ENCODE assay signal across 8 cellular contexts in the genomic region with DNA sequence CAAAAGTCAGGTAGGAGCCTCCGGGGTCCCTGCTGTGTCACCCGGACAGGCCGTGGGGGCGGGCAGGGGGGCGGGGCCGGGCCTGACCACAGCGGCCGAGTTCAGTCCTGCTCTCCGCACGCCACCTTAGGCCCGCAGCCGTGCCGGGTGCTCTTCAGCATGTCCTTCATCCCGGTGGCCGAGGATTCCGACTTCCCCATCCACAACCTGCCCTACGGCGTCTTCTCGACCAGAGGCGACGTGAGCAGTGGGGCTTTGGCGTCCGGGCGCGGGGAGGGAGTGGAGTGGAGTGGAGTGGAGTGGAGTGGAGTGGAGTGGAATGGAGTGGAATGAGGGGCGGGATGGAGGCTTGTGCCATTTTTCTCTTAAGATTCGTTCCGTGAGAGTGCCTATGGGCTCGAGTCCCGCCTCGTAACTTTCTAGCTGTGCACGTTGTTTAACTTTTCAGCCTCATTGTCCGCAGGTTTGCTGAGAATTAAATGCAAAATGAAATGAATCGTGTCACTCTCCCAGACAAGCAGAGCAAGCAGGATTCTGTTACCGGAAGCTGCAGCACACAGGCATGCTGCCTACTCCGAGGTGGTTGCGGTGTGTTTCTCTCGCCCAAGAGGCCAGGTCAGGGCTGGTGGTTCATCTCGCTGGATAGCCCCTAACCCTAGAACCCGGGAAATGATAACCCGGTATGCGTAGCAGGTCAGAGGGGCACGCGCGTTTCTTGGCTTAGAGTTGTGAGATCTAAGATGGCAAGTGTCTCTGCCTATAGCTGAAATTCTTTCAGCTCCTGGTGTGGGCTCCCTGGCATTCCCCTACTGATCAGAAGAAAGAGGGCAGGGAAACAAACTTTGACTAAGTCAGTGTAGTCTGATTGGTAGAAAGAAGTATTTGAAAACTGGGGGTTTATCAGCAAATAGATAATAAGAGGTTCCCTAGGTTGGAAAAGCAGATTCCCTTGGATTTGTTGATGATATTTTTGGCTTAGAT. TPM values are rescaled to one million over a fixed set of nuclear protein-coding genes. Genes with fewer than 3 reads are reported as not detected.
DNase-seq lines count a peak whose midpoint lies in the region; ATAC-seq and TF ChIP-seq lines count a peak whose summit lies in the region.

Gene FAH, plus strand, starts transcription at position 104 of the 981 bp plus-strand sequence. Its CDS starts 56 bp downstream, at position 160.

- peaks cover 33% of the 10 kb centered on the region for H3K4me1 Mint-ChIP-seq in activated T-cell treated with anti-CD3 and anti-CD28 coated beads, Interleukin-2, amount 50 U/mL, for 72 hours (ENCODE audit: low read depth)
- peaks cover 29 to 32% of the 10 kb centered on the region in 2 donors for H3K4me1 Mint-ChIP-seq in natural killer cell treated with Interleukin-12 subunit alpha and Interleukin-12 subunit beta and Interleukin-15 and Interleukin-18, amount 100 ng/mL, for 72 hours (ENCODE audit: low read depth in 2 of 2)
- peaks cover 28% of the 10 kb centered on the region for H3K4me1 Mint-ChIP-seq in type B pancreatic cell (ENCODE audit: unreplicated experiment)

- no peak for TF ChIP-seq CTCF in type B pancreatic cell (conservative IDR thresholded peaks at IDR 0.05)

- H3K4me3 Mint-ChIP-seq in activated T-cell treated with anti-CD3 and anti-CD28 coated beads, Interleukin-2, amount 50 U/mL, for 72 hours: peak within 1 kb of the TSS; percentile 81 to 91
- peak within 1 kb of the TSS; percentile 97 for H3K4me3 Mint-ChIP-seq in natural killer cell treated with Interleukin-12 subunit alpha and Interleukin-12 subunit beta and Interleukin-15 and Interleukin-18, amount 100 ng/mL, for 72 hours
- H3K4me3 Mint-ChIP-seq in type B pancreatic cell: peak within 1 kb of the TSS; percentile 95

- peak; percentile 67 for ATAC-seq in HG02798 (IDR thresholded peaks at IDR 0.05; ENCODE audit: poor library complexity, unreplicated experiment)
- peak; percentile 83 to 85 for ATAC-seq in activated T-cell treated with anti-CD3 and anti-CD28 coated beads, Interleukin-2, amount 50 U/mL, for 72 hours (replicated peaks in 1 of 2)
- peak; percentile 84 to 87 for ATAC-seq in natural killer cell treated with Interleukin-12 subunit alpha and Interleukin-12 subunit beta and Interleukin-15 and Interleukin-18, amount 100 ng/mL, for 72 hours

- H3K27ac Mint-ChIP-seq in activated T-cell treated with anti-CD3 and anti-CD28 coated beads, Interleukin-2, amount 50 U/mL, for 72 hours: peak within 1 kb of the TSS; percentile 88
- peak within 1 kb of the TSS; percentile 93 to 94 for H3K27ac Mint-ChIP-seq in natural killer cell treated with Interleukin-12 subunit alpha and Interleukin-12 subunit beta and Interleukin-15 and Interleukin-18, amount 100 ng/mL, for 72 hours
- peak within 1 kb of the TSS; percentile 86 for H3K27ac Mint-ChIP-seq in type B pancreatic cell

- H3K9me3 Mint-ChIP-seq in activated T-cell treated with anti-CD3 and anti-CD28 coated beads, Interleukin-2, amount 50 U/mL, for 72 hours: no peaks in the 10 kb centered on the region
- H3K9me3 Mint-ChIP-seq in natural killer cell treated with Interleukin-12 subunit alpha and Interleukin-12 subunit beta and Interleukin-15 and Interleukin-18, amount 100 ng/mL, for 72 hours: no peaks in the 10 kb centered on the region
- H3K9me3 Mint-ChIP-seq in type B pancreatic cell: no peaks in the 10 kb centered on the region

- no peaks in the 10 kb centered on the region for H3K27me3 Mint-ChIP-seq in activated T-cell treated with anti-CD3 and anti-CD28 coated beads, Interleukin-2, amount 50 U/mL, for 72 hours (ENCODE audit: low read depth)
- no peaks in the 10 kb centered on the region for H3K27me3 Mint-ChIP-seq in natural killer cell treated with Interleukin-12 subunit alpha and Interleukin-12 subunit beta and Interleukin-15 and Interleukin-18, amount 100 ng/mL, for 72 hours
- H3K27me3 Mint-ChIP-seq in type B pancreatic cell: peaks cover 3% of the 10 kb centered on the region

- no peaks in the 10 kb centered on the region for H3K36me3 Mint-ChIP-seq in activated T-cell treated with anti-CD3 and anti-CD28 coated beads, Interleukin-2, amount 50 U/mL, for 72 hours (ENCODE audit: insufficient read depth in 2 of 2)
- no peaks in the 10 kb centered on the region for H3K36me3 Mint-ChIP-seq in natural killer cell treated with Interleukin-12 subunit alpha and Interleukin-12 subunit beta and Interleukin-15 and Interleukin-18, amount 100 ng/mL, for 72 hours
- no peaks in the 10 kb centered on the region for H3K36me3 Mint-ChIP-seq in type B pancreatic cell

- peak; percentile 53 for DNase-seq in SIG-M5 treated with dmso at 0.1 percent for 504 hours (lab: John Stamatoyannopoulos, UW; ENCODE audit: unreplicated experiment)
- DNase-seq in SIG-M5 (lab: John Stamatoyannopoulos, UW): no peak
- peak; percentile 64 for DNase-seq in NCI-H748 (lab: John Stamatoyannopoulos, UW; ENCODE audit: unreplicated experiment)
- peak; percentile 61 to 69 for DNase-seq in activated T-cell treated with anti-CD3 and anti-CD28 coated beads, Interleukin-2, amount 50 U/mL, for 72 hours
- peak; percentile 60 for DNase-seq in fibroblast of peridontal ligament (ENCODE audit: extremely low read depth)
- DNase-seq in natural killer cell treated with Interleukin-12 subunit alpha and Interleukin-12 subunit beta and Interleukin-15 and Interleukin-18, amount 100 ng/mL, for 72 hours (ENCODE audit: low spot score): peak; percentile 70
- no peak for DNase-seq in type B pancreatic cell (ENCODE audit: extremely low spot score, unreplicated experiment)

RNA-seq across cellular contexts. Expression of gene FAH, which starts in this region (rescaled TPM):
- total RNA-seq in activated T-cell treated with anti-CD3 and anti-CD28 coated beads, Interleukin-2, amount 50 U/mL, for 72 hours: 10 to 100 TPM; 66.3 to 74.3 TPM
- total RNA-seq in natural killer cell treated with Interleukin-12 subunit alpha and Interleukin-12 subunit beta and Interleukin-15 and Interleukin-18, amount 100 ng/mL, for 72 hours: 100 to 1,000 TPM in 1 of 2 donors, 10 to 100 TPM in 1; 63.6 to 103 TPM
- total RNA-seq in type B pancreatic cell (ENCODE audit: low replicate concordance): 24.6 and 25.8 TPM in 2 replicates

Comparison
In these comparisons a context has a peak if more than half of its experiments do, and no peak if none do; other contexts are left out.
1. DNase-seq: peak in SIG-M5 treated with dmso at 0.1 percent for 504 hours (single experiment), NCI-H748 (single experiment), activated T-cell treated with anti-CD3 and anti-CD28 coated beads, Interleukin-2, amount 50 U/mL, for 72 hours (2 of 2), fibroblast of peridontal ligament (single experiment) and natural killer cell treated with Interleukin-12 subunit alpha and Interleukin-12 subunit beta and Interleukin-15 and Interleukin-18, amount 100 ng/mL, for 72 hours (single experiment); none in SIG-M5 (single experiment) and type B pancreatic cell (single experiment).
2. Peak in every context shown above with its lines, with median percentiles within 50 percentile points of each other: ATAC-seq, H3K27ac Mint-ChIP-seq and H3K4me3 Mint-ChIP-seq.